1 cellular context compared by ENCODE assay signal in the genomic region with DNA sequence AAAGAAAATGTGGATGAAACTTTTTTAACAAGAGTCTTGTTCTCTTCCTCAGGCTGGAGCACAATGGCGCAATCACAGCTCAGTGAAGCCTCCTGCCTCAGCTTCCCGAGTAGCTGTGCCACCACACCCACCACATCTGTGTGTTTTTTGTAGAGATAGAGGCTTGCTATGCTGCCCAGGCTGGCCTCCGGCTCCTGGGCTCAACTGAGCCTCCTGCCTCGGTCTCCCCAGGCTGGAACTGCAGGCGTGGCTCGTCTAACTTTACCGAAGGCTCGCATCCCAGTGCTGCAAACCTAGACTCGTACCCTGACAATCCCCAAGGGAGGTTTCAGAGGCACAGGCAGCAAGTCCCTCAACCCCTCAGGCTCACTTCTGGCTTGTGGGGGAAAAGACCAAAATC.
TF ChIP-seq lines count a peak whose summit lies in the region.

No MANE protein-coding gene starts in this region.

TF ChIP-seq in GM12878, 131 proteins besides CTCF, POLR2A, EP300 and RAD21:
- TF ChIP-seq CBX5 (IDR thresholded peaks at IDR 0.05; ENCODE audit: low read depth): no peak
- no peak for TF ChIP-seq ZNF622 (IDR thresholded peaks at IDR 0.05)
- no peak for TF ChIP-seq JUNB (IDR thresholded peaks at IDR 0.05)
- TF ChIP-seq CEBPB (IDR thresholded peaks at IDR 0.05; ENCODE audit: borderline replicate concordance in 1 of 2, low read depth in 2 of 2, low read length in 2 of 2): no peak
- TF ChIP-seq, protein P1, sequence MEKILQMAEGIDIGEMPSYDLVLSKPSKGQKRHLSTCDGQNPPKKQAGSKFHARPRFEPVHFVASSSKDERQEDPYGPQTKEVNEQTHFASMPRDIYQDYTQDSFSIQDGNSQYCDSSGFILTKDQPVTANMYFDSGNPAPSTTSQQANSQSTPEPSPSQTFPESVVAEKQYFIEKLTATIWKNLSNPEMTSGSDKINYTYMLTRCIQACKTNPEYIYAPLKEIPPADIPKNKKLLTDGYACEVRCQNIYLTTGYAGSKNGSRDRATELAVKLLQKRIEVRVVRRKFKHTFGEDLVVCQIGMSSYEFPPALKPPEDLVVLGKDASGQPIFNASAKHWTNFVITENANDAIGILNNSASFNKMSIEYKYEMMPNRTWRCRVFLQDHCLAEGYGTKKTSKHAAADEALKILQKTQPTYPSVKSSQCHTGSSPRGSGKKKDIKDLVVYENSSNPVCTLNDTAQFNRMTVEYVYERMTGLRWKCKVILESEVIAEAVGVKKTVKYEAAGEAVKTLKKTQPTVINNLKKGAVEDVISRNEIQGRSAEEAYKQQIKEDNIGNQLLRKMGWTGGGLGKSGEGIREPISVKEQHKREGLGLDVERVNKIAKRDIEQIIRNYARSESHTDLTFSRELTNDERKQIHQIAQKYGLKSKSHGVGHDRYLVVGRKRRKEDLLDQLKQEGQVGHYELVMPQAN (conservative IDR thresholded peaks at IDR 0.05): no peak
- no peak for TF ChIP-seq TCF12 (IDR thresholded peaks at IDR 0.05; ENCODE audit: low read depth, low read length)
- TF ChIP-seq ATF7 (IDR thresholded peaks at IDR 0.05; ENCODE audit: low read depth): no peak
- TF ChIP-seq SIN3A (IDR thresholded peaks at IDR 0.05; ENCODE audit: low read depth, low read length): no peak
- TF ChIP-seq RBBP5 (conservative IDR thresholded peaks at IDR 0.05): no peak
- TF ChIP-seq, protein P2, sequence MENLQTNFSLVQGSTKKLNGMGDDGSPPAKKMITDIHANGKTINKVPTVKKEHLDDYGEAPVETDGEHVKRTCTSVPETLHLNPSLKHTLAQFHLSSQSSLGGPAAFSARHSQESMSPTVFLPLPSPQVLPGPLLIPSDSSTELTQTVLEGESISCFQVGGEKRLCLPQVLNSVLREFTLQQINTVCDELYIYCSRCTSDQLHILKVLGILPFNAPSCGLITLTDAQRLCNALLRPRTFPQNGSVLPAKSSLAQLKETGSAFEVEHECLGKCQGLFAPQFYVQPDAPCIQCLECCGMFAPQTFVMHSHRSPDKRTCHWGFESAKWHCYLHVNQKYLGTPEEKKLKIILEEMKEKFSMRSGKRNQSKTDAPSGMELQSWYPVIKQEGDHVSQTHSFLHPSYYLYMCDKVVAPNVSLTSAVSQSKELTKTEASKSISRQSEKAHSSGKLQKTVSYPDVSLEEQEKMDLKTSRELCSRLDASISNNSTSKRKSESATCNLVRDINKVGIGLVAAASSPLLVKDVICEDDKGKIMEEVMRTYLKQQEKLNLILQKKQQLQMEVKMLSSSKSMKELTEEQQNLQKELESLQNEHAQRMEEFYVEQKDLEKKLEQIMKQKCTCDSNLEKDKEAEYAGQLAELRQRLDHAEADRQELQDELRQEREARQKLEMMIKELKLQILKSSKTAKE (IDR thresholded peaks at IDR 0.05; ENCODE audit: low read depth, poor library complexity, severe bottlenecking): no peak
- no peak for TF ChIP-seq ZZZ3 (IDR thresholded peaks at IDR 0.05; ENCODE audit: control insufficient read depth, insufficient read length, low read depth)
- TF ChIP-seq, protein P3, sequence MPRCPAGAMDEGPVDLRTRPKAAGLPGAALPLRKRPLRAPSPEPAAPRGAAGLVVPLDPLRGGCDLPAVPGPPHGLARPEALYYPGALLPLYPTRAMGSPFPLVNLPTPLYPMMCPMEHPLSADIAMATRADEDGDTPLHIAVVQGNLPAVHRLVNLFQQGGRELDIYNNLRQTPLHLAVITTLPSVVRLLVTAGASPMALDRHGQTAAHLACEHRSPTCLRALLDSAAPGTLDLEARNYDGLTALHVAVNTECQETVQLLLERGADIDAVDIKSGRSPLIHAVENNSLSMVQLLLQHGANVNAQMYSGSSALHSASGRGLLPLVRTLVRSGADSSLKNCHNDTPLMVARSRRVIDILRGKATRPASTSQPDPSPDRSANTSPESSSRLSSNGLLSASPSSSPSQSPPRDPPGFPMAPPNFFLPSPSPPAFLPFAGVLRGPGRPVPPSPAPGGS (IDR thresholded peaks at IDR 0.05; ENCODE audit: borderline replicate concordance, insufficient read depth, low read depth, low read length, poor library complexity, severe bottlenecking): no peak
- TF ChIP-seq IRF4 (IDR thresholded peaks at IDR 0.05; ENCODE audit: low read depth, low read length): no peak
- TF ChIP-seq, protein P4, sequence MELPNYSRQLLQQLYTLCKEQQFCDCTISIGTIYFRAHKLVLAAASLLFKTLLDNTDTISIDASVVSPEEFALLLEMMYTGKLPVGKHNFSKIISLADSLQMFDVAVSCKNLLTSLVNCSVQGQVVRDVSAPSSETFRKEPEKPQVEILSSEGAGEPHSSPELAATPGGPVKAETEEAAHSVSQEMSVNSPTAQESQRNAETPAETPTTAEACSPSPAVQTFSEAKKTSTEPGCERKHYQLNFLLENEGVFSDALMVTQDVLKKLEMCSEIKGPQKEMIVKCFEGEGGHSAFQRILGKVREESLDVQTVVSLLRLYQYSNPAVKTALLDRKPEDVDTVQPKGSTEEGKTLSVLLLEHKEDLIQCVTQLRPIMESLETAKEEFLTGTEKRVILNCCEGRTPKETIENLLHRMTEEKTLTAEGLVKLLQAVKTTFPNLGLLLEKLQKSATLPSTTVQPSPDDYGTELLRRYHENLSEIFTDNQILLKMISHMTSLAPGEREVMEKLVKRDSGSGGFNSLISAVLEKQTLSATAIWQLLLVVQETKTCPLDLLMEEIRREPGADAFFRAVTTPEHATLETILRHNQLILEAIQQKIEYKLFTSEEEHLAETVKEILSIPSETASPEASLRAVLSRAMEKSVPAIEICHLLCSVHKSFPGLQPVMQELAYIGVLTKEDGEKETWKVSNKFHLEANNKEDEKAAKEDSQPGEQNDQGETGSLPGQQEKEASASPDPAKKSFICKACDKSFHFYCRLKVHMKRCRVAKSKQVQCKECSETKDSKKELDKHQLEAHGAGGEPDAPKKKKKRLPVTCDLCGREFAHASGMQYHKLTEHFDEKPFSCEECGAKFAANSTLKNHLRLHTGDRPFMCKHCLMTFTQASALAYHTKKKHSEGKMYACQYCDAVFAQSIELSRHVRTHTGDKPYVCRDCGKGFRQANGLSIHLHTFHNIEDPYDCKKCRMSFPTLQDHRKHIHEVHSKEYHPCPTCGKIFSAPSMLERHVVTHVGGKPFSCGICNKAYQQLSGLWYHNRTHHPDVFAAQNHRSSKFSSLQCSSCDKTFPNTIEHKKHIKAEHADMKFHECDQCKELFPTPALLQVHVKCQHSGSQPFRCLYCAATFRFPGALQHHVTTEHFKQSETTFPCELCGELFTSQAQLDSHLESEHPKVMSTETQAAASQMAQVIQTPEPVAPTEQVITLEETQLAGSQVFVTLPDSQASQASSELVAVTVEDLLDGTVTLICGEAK (IDR thresholded peaks at IDR 0.05; ENCODE audit: borderline replicate concordance): no peak
